In the genomic region with DNA sequence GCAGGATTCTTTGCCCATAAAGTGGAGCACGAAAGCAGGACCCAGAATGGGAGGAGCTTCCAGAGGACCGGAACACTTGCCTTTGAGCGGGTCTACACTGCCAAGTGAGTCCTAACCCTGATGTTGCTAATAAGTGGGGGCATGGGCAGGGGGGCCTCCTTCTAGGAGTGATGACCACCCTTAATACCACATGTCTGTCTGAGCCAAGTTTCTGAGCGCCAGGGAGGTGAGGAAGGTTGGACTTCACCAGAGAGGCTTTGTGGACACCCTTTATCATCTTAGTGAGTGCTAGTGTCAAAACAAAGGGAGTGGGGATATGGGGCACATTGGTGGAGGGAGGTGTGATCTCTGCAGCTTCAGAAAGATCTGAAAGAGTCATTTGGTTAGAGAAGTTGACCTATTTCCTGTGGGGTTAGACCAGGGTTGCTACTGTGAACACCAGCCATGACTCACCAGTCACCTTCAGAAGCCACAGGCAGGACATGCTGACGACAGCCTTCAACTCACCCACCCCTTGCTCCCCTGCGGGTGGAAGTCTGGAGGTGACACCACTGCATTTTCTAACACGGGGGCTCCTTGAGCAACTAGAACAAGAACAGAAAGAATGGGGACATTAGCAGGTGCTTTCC, we compare ENCODE assay signal across 8 cellular contexts. TPM values are rescaled to one million over a fixed set of nuclear protein-coding genes. Genes with fewer than 3 reads are reported as not detected.
DNase-seq lines count a peak whose midpoint lies in the region; ATAC-seq and TF ChIP-seq lines count a peak whose summit lies in the region.

No MANE protein-coding gene starts in this region.

- no peaks in the 10 kb centered on the region for H3K9me3 ChIP-seq in PC-3 (ENCODE audit: low read length)

- peak overlapping the region; percentile 72 for H3K27ac Mint-ChIP-seq in activated T-helper 17 cell treated with anti-CD3 and anti-CD28 coated beads, Interleukin-2, amount 50 U/mL, for 72 hours

- H3K9me2 ChIP-seq in PC-3 (replicated peaks; ENCODE audit: low read length), result no peaks in the 10 kb centered on the region

- H3K36me3 ChIP-seq in PC-3 (ENCODE audit: low read depth, low read length), result no peaks in the 10 kb centered on the region
- H3K36me3 ChIP-seq in kidney epithelial cell (ENCODE audit: control insufficient read depth, insufficient read depth, low read length), result no peaks in the 10 kb centered on the region

- no peaks in the 10 kb centered on the region for H3K79me2 ChIP-seq in PC-3 (ENCODE audit: low read length)

- peak overlapping the region; percentile 60 for H3K27ac ChIP-seq in PC-3 (ENCODE audit: low read length)

- H3K9me3 Mint-ChIP-seq in activated T-helper 17 cell treated with anti-CD3 and anti-CD28 coated beads, Interleukin-2, amount 50 U/mL, for 72 hours, result no peaks in the 10 kb centered on the region

- CTCF ChIA-PET in PC-3 (lab: Charles Lee), result no interaction called here

- peaks cover 37% of the 10 kb centered on the region for H3K4me1 ChIP-seq in PC-3 (ENCODE audit: insufficient read depth, low read length)

- H3K9ac ChIP-seq in PC-3 (ENCODE audit: low read length), result no peak overlapping the region

- no peaks in the 10 kb centered on the region for H3K27me3 Mint-ChIP-seq in activated T-helper 17 cell treated with anti-CD3 and anti-CD28 coated beads, Interleukin-2, amount 50 U/mL, for 72 hours

- intact Hi-C loops in PC-3 (cut with micrococcal nuclease), result loop anchor here (5.0 kb wide), 2 partner anchors 67 to 123 kb away; no protein-coding TSS in a partner anchor

- peaks cover 43% of the 10 kb centered on the region for H3K4me1 Mint-ChIP-seq in activated T-helper 17 cell treated with anti-CD3 and anti-CD28 coated beads, Interleukin-2, amount 50 U/mL, for 72 hours

- no TSS peak for BruUV-seq in PC-3 (replicated peaks; lab: Mats Ljungman, UMichigan)

- peaks cover 65% of the 10 kb centered on the region for H3K36me3 Mint-ChIP-seq in activated T-helper 17 cell treated with anti-CD3 and anti-CD28 coated beads, Interleukin-2, amount 50 U/mL, for 72 hours (ENCODE audit: low read depth)

- DNase-seq in PC-3, result peak; percentile 43
- peak; percentile 53 for DNase-seq in kidney epithelial cell (ENCODE audit: low read depth)
- DNase-seq in stimulated activated CD8-positive, alpha-beta memory T cell treated with anti-CD3 and anti-CD28 coated beads, Interleukin-15, amount 100 ng/mL, for 48 hours (ENCODE audit: low read depth in 2 of 2), result peak; percentile 83 to 84
- DNase-seq in NCI-H1436 treated with DMSO at 0.1 percent for 48 hours (lab: John Stamatoyannopoulos, UW), result no peak
- no peak for DNase-seq in amniotic stem cell (lab: John Stamatoyannopoulos, UW)

- ATAC-seq in GM18519 (IDR thresholded peaks at IDR 0.05; ENCODE audit: low FRiP score, unreplicated experiment) (peak; percentile 88), HG02885 (IDR thresholded peaks at IDR 0.05; ENCODE audit: poor library complexity, unreplicated experiment) (peak; percentile 97), PC-3 (peak; percentile 13; the same call in 1 of the 2 replicates)
- peak; percentile 83 for ATAC-seq in activated T-helper 17 cell treated with anti-CD3 and anti-CD28 coated beads, Interleukin-2, amount 50 U/mL, for 72 hours (replicated peaks)

- POLR2A ChIA-PET in PC-3 (lab: Charles Lee; ENCODE audit: unreplicated experiment), result no interaction called here

- H3K4me3 ChIP-seq in PC-3 (ENCODE audit: low read length), result no peak overlapping the region
- no peak overlapping the region for H3K4me3 ChIP-seq in kidney epithelial cell (ENCODE audit: low read depth, low read length)

- peaks cover 4% of the 10 kb centered on the region for H3F3A ChIP-seq in PC-3 (ENCODE audit: low read length, unreplicated experiment)

- TF ChIP-seq CTCF in PC-3 (conservative IDR thresholded peaks at IDR 0.05; ENCODE audit: low read depth, low read length) (no peak), kidney epithelial cell (IDR thresholded peaks at IDR 0.05; ENCODE audit: insufficient read depth, low read length, poor library complexity, severe bottlenecking) (no peak)

- H4K20me1 ChIP-seq in PC-3 (ENCODE audit: low read length), result no peaks in the 10 kb centered on the region

- no peak overlapping the region for H2AFZ ChIP-seq in PC-3 (ENCODE audit: low read length)

- peak overlapping the region; percentile 45 for H3K4me3 Mint-ChIP-seq in activated T-helper 17 cell treated with anti-CD3 and anti-CD28 coated beads, Interleukin-2, amount 50 U/mL, for 72 hours

- H3K27me3 ChIP-seq in PC-3 (ENCODE audit: low read length) (no peaks in the 10 kb centered on the region), kidney epithelial cell (ENCODE audit: control insufficient read depth, insufficient read depth, low read length) (no peaks in the 10 kb centered on the region)

- H3K4me2 ChIP-seq in PC-3 (ENCODE audit: low read length), result peak overlapping the region; percentile 56

RNA-seq across cellular contexts. Expression of gene ALOX5AP, which starts 8.8 kb away (rescaled TPM):
- not detected in 2 replicates for total RNA-seq in PC-3 (2014; rRNA removed)
- 10 to 100 TPM; 33.7 to 62.5 TPM for total RNA-seq in activated T-helper 17 cell treated with anti-CD3 and anti-CD28 coated beads, Interleukin-2, amount 50 U/mL, for 72 hours
- 85.4 and 96.0 TPM in 2 replicates for total RNA-seq in kidney epithelial cell

Comparison
In these comparisons a context has a peak if more than half of its experiments do, and no peak if none do; other contexts are left out.
1. ATAC-seq: peak in every context shown above with its lines; median percentile 97 in HG02885; 88 in GM18519; 83 in activated T-helper 17 cell treated with anti-CD3 and anti-CD28 coated beads, Interleukin-2, amount 50 U/mL, for 72 hours; 13 in PC-3.
2. DNase-seq: peak in PC-3 (single experiment), kidney epithelial cell (single experiment) and stimulated activated CD8-positive, alpha-beta memory T cell treated with anti-CD3 and anti-CD28 coated beads, Interleukin-15, amount 100 ng/mL, for 48 hours (2 of 2); none in NCI-H1436 treated with DMSO at 0.1 percent for 48 hours (single experiment) and amniotic stem cell (single experiment).
3. RNA of gene ALOX5AP, which starts 8.8 kb away (total RNA-seq): 85.4 to 96.0 TPM in kidney epithelial cell and 33.7 to 62.5 TPM in activated T-helper 17 cell treated with anti-CD3 and anti-CD28 coated beads, Interleukin-2, amount 50 U/mL, for 72 hours; not detected in PC-3; every median in the first group is over 10 times any median in the second.